Comparison of ENCODE assay signal across 10 cellular contexts in genomic region chr10:77887631-77888355, GRCh38. TPM values are rescaled to one million over a fixed set of nuclear protein-coding genes. Genes with fewer than 3 reads are reported as not detected.
DNase-seq lines count a peak whose midpoint lies in the region; ATAC-seq and TF ChIP-seq lines count a peak whose summit lies in the region.
"Had no signal": no experiment of that assay in that cellular context is flagged by ENCODE, and none has a peak within 500 bp of the region (broad histone marks: within the 10 kb centered on the region; RNA-seq: fewer than 3 reads in every experiment).

No MANE protein-coding gene starts in this region.

- H3K9ac ChIP-seq in liver (ENCODE audit: low read depth in 1 of 2, low read length in 2 of 2), result peak overlapping the region in 1 of 2 donors; percentile 27

- H3K4me1 ChIP-seq in liver (ENCODE audit: control insufficient read depth in 4 of 4, insufficient read depth in 4 of 4, low read length in 3 of 4), result peaks cover 5 to 26% (median 23%) of the 10 kb centered on the region in 4 donors
- H3K4me1 ChIP-seq in foreskin keratinocyte, result peaks cover 17% of the 10 kb centered on the region

- no peaks in the 10 kb centered on the region for H3K27me3 ChIP-seq in liver (ENCODE audit: control insufficient read depth in 4 of 4, insufficient read depth in 4 of 4, low read length in 3 of 4)
- H3K27me3 ChIP-seq in foreskin keratinocyte, result no peaks in the 10 kb centered on the region

- WGBS in liver, result 35% methylated on average over 11 of the region's 11 CpGs

- TF ChIP-seq CTCF in coronary artery (IDR thresholded peaks at IDR 0.05), result no peak
- no peak for TF ChIP-seq CTCF in liver (IDR thresholded peaks at IDR 0.05; ENCODE audit: low read depth, low read length, missing input control)
- no peak for TF ChIP-seq CTCF in foreskin keratinocyte (conservative IDR thresholded peaks at IDR 0.05)

- H3K36me3 ChIP-seq in liver (ENCODE audit: control insufficient read depth in 4 of 4, insufficient read depth in 3 of 4, low read depth in 1 of 4, low read length in 3 of 4), result no peaks in the 10 kb centered on the region

- H3K4me3 ChIP-seq in coronary artery, result peak overlapping the region; percentile 55
- no peak overlapping the region for H3K4me3 ChIP-seq in liver (ENCODE audit: low read depth in 1 of 3, low read length in 3 of 3)

- H3K27ac ChIP-seq in coronary artery (peak overlapping the region; percentile 15 to 62), liver (ENCODE audit: low read depth in 1 of 2, low read length in 2 of 2) (peak overlapping the region in 1 of 2 donors; percentile 20), substantia nigra (ENCODE audit: low read depth, low read length, poor library complexity, severe bottlenecking) (peak overlapping the region; percentile 47), foreskin keratinocyte (no peak overlapping the region)

- peak in 1 of 2 donors; percentile 26 for TF ChIP-seq RAD21 in liver (IDR thresholded peaks at IDR 0.05)

- no peak for ATAC-seq in foreskin keratinocyte
- no peak for ATAC-seq in HG02610 (IDR thresholded peaks at IDR 0.05; ENCODE audit: unreplicated experiment)
- ATAC-seq: HCT116 had no signal

- no peaks in the 10 kb centered on the region for H3K9me3 ChIP-seq in liver (ENCODE audit: control insufficient read depth in 4 of 4, low read length in 3 of 4)

- DNase-seq in NCI-H2227 (lab: John Stamatoyannopoulos, UW; ENCODE audit: unreplicated experiment), result peak; percentile 26
- DNase-seq in coronary artery (ENCODE audit: low spot score), result no peak
- DNase-seq in substantia nigra (lab: John Stamatoyannopoulos, UW), result peak in 7 of 49 donors; percentile 18 to 51 (median 24)
- no peak for DNase-seq in foreskin keratinocyte
- DNase-seq in cerebellum (ENCODE audit: low spot score), result no peak
- no peak for DNase-seq in NCI-H2196 treated with DMSO at 0.1 percent for 48 hours (lab: John Stamatoyannopoulos, UW; ENCODE audit: unreplicated experiment)
- DNase-seq: activated T-cell treated with anti-CD3 and anti-CD28 coated beads, Interleukin-2, amount 50 U/mL, for 1 hour had no signal

TF ChIP-seq in liver, 16 proteins besides CTCF, POLR2A, EP300 and RAD21:
- TF ChIP-seq HNF4A (conservative IDR thresholded peaks at IDR 0.05), result peak; percentile 17 to 56
- peak in 1 of 2 donors; percentile 59 for TF ChIP-seq RXRA (IDR thresholded peaks at IDR 0.05)
- TF ChIP-seq YY1 (IDR thresholded peaks at IDR 0.05), result peak; percentile 45
- TF ChIP-seq FOXA1 (IDR thresholded peaks at IDR 0.05), result no peak
- no peak for TF ChIP-seq SP1 (IDR thresholded peaks at IDR 0.05)
- TF ChIP-seq JUND (IDR thresholded peaks at IDR 0.05), result peak in 1 of 2 donors; percentile 45

RNA-seq across cellular contexts. Expression of gene DLG5, which starts 38.8 kb away (rescaled TPM):
- total RNA-seq in liver (1 to 10 TPM; 5.4 to 7.1 TPM), foreskin keratinocyte (66.7 and 74.8 TPM in 2 replicates), cerebellum (51.5 TPM)
- polyA plus RNA-seq in liver (1 to 10 TPM; 1.2 to 3.7 TPM), foreskin keratinocyte (25.1 and 29.0 TPM in 2 replicates)
